Comparison of ENCODE assay signal across 1 cellular context in genomic region chr12:12560587-12561304, GRCh38.
TF ChIP-seq lines count a peak whose summit lies in the region.

No MANE protein-coding gene starts in this region.

TF ChIP-seq in GM12878, 131 proteins besides CTCF, POLR2A, EP300 and RAD21 (continues in another document):
- TF ChIP-seq WRNIP1 (IDR thresholded peaks at IDR 0.05; ENCODE audit: borderline replicate concordance, low read depth, low read length) (no peak), ZNF687 (IDR thresholded peaks at IDR 0.05) (0 out of 2 replicates have a peak, but pooled peaks have one; percentile 32), RELB (IDR thresholded peaks at IDR 0.05; ENCODE audit: low read depth) (peak; percentile 68; the same call in 1 of the 2 replicates), CUX1 (IDR thresholded peaks at IDR 0.05; ENCODE audit: insufficient replicate concordance, low read depth, low read length) (peak; percentile 9), CBFB (IDR thresholded peaks at IDR 0.05; ENCODE audit: low read depth) (peak; percentile 85; the same call in 1 of the 2 replicates), ZNF384 (IDR thresholded peaks at IDR 0.05; ENCODE audit: borderline replicate concordance, low read depth, low read length) (peak; percentile 62), SMAD5 (IDR thresholded peaks at IDR 0.05; ENCODE audit: low read depth) (peak; percentile 55; the same call in 1 of the 2 replicates), ZBED1 (IDR thresholded peaks at IDR 0.05; ENCODE audit: borderline replicate concordance) (peak; percentile 60; the same call in 1 of the 2 replicates), USF2 (IDR thresholded peaks at IDR 0.05; ENCODE audit: borderline replicate concordance, low read depth, low read length) (no peak), POU2F2 (IDR thresholded peaks at IDR 0.05; ENCODE audit: borderline replicate concordance, low read depth, low read length) (peak; percentile 68; the same call in 1 of the 3 replicates), TAF1 (IDR thresholded peaks at IDR 0.05; ENCODE audit: borderline replicate concordance, low read depth, low read length) (peak; percentile 35; the same call in 1 of the 2 replicates), ATF7 (IDR thresholded peaks at IDR 0.05; ENCODE audit: low read depth) (peak; percentile 53), PAX8 (IDR thresholded peaks at IDR 0.05) (no peak), SPI1 (IDR thresholded peaks at IDR 0.05; ENCODE audit: borderline replicate concordance, insufficient read depth, low read depth, low read length) (peak; percentile 81), SKIL (IDR thresholded peaks at IDR 0.05; ENCODE audit: low read depth, poor library complexity, severe bottlenecking) (peak; percentile 59), NFIC (IDR thresholded peaks at IDR 0.05; ENCODE audit: low read depth, low read length) (peak; percentile 76), CBX5 (IDR thresholded peaks at IDR 0.05; ENCODE audit: low read depth) (0 out of 2 replicates have a peak, but pooled peaks have one; percentile 41), PML (IDR thresholded peaks at IDR 0.05; ENCODE audit: low read length) (peak; percentile 80; the same call in 1 of the 2 replicates), BCLAF1 (IDR thresholded peaks at IDR 0.05) (no peak), RUNX3 (IDR thresholded peaks at IDR 0.05; ENCODE audit: low read length) (peak; percentile 27), BACH1 (IDR thresholded peaks at IDR 0.05; ENCODE audit: borderline replicate concordance) (0 out of 2 replicates have a peak, but pooled peaks have one; percentile 13), JUND (IDR thresholded peaks at IDR 0.05; ENCODE audit: low read depth, low read length) (no peak), CREB1 (IDR thresholded peaks at IDR 0.05; ENCODE audit: low read depth) (peak; percentile 18; the same call in 1 of the 2 replicates), MXI1 (IDR thresholded peaks at IDR 0.05; ENCODE audit: low read depth, low read length) (peak; percentile 44; the same call in 1 of the 2 replicates), JUNB (IDR thresholded peaks at IDR 0.05) (peak; percentile 13; the same call in 1 of the 2 replicates), RAD51 (IDR thresholded peaks at IDR 0.05) (no peak), TARDBP (IDR thresholded peaks at IDR 0.05; ENCODE audit: borderline replicate concordance) (no peak), POLR2AphosphoS2 (IDR thresholded peaks at IDR 0.05; ENCODE audit: low read depth, low read length) (no peak), MTA2 (IDR thresholded peaks at IDR 0.05; ENCODE audit: low read depth) (0 out of 2 replicates have a peak, but pooled peaks have one; percentile 22), CEBPZ (IDR thresholded peaks at IDR 0.05; ENCODE audit: low read depth, low read length) (no peak), MEF2B (IDR thresholded peaks at IDR 0.05; ENCODE audit: partially characterized antibody, poor library complexity, severe bottlenecking) (peak; percentile 26), PKNOX1 (IDR thresholded peaks at IDR 0.05) (peak; percentile 57; the same call in 1 of the 2 replicates)
